ENCODE assay signal across 9 cellular contexts in the genomic region with DNA sequence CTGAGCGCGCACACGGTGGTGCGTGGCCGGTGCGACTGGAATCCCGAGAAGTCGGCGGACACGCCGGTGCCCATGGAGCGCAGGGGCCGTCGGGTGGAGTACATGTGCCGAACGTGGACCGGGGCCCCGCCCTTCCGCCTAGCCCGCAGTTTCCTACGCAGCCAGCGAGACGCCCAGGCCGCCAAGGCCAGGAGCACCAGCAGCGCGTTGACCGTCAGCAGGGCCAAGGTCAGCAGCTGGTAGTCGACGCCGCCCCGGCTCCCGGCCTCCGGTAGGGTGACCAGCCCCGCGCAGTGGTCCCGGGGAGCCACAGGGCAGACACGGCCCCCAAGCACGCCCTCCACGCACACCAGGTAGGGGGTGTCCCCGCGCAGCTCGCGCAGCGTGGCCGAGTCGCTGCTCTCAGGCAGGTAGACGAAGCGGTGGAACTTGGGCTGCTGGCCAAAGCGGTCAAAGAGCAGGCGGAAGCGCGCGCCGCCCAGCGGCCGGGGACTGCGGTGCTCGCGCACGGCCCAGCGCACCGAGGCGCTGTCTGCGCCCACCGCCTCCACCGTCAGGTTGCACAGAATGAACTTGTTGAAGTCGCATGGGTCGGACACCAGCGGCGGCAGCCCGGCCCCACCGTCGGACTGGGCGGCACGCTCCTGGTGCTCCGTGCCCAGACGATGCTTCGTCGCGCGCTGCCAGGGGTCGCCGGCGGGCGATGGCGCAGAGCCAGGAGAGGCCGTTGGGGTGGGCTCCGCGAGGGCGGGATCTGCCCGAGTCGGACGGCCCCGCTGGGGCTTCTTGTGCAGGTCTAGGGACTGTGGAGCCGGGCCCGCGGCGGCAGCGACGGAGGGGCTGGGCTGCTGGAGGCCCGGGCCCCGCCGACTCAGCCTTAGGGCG. TPM values are rescaled to one million over a fixed set of nuclear protein-coding genes. Genes with fewer than 3 reads are reported as not detected.
DNase-seq lines count a peak whose midpoint lies in the region; ATAC-seq and TF ChIP-seq lines count a peak whose summit lies in the region.
"Had no signal": no experiment of that assay in that cellular context is flagged by ENCODE, and none has a peak within 500 bp of the region (broad histone marks: within the 10 kb centered on the region; RNA-seq: fewer than 3 reads in every experiment).

No MANE protein-coding gene starts in this region.

- no peak overlapping the region for H2AFZ ChIP-seq in fibroblast of lung (ENCODE audit: low read length)

- H3K9me3 ChIP-seq in T-helper 17 cell (ENCODE audit: control insufficient read depth, low read length, poor library complexity, severe bottlenecking) = no peaks in the 10 kb centered on the region
- no peaks in the 10 kb centered on the region for H3K9me3 ChIP-seq in fibroblast of lung (ENCODE audit: control insufficient read depth, insufficient read depth, low read depth, low read length)
- H3K9me3 ChIP-seq in mucosa of stomach (ENCODE audit: control insufficient read depth, low read length) = no peaks in the 10 kb centered on the region

- no peak overlapping the region for H3K27ac ChIP-seq in HL-60 (replicated peaks)
- H3K27ac ChIP-seq in fibroblast of lung (ENCODE audit: insufficient read depth, low read length) = no peak overlapping the region

- H3K4me3 ChIP-seq in HL-60 (replicated peaks; ENCODE audit: insufficient read depth, low read length) (no peak overlapping the region), fibroblast of lung (replicated peaks in 1 of 4; ENCODE audit: control extremely low read depth in 1 of 4, insufficient read depth in 1 of 4, low read depth in 3 of 4, low read length in 4 of 4) (peak overlapping the region in 3 of 4 experiments; percentile 14 to 28 (median 16)), mucosa of stomach (ENCODE audit: low read length) (peak overlapping the region; percentile 44)

- H3K79me2 ChIP-seq in fibroblast of lung (ENCODE audit: control insufficient read depth, insufficient read depth, low read length) = no peaks in the 10 kb centered on the region

- H4K20me1 ChIP-seq in fibroblast of lung (ENCODE audit: control insufficient read depth, extremely low read depth, insufficient read depth, low read length) = peaks cover 2% of the 10 kb centered on the region

- H3K4me3 Mint-ChIP-seq in T-helper 17 cell = no peak overlapping the region

- ATAC-seq in T-helper 17 cell (peak; percentile 21), GM21515 (IDR thresholded peaks at IDR 0.05; ENCODE audit: unreplicated experiment) (no peak), GM21367 (IDR thresholded peaks at IDR 0.05; ENCODE audit: unreplicated experiment) (no peak)

- H3K27me3 ChIP-seq in HL-60 (ENCODE audit: insufficient read depth, poor library complexity, severe bottlenecking) = peaks cover 55% of the 10 kb centered on the region
- H3K27me3 ChIP-seq in fibroblast of lung (ENCODE audit: control insufficient read depth, insufficient read depth, low read length) = peaks cover 43% of the 10 kb centered on the region
- H3K27me3 ChIP-seq in mucosa of stomach (ENCODE audit: control insufficient read depth, insufficient read depth, low read length) = peaks cover 33% of the 10 kb centered on the region

- peak overlapping the region; percentile 68 for H3K4me2 ChIP-seq in fibroblast of lung (ENCODE audit: extremely low read depth, insufficient read depth, low read length)

- TF ChIP-seq CTCF in HL-60 (IDR thresholded peaks at IDR 0.05; ENCODE audit: insufficient read depth, low read length) = peak; percentile 12
- TF ChIP-seq CTCF in fibroblast of lung (conservative IDR thresholded peaks at IDR 0.05 in 1 of 2, IDR thresholded peaks at IDR 0.05 in 1 of 2; ENCODE audit: low read depth in 1 of 2, low read length in 2 of 2) = peak; percentile 39 to 49

- H3K36me3 ChIP-seq in fibroblast of lung (ENCODE audit: control insufficient read depth, insufficient read depth, low read length) (no peaks in the 10 kb centered on the region), mucosa of stomach (ENCODE audit: control insufficient read depth, insufficient read depth, low read length) (no peaks in the 10 kb centered on the region)

- peak; percentile 91 for DNase-seq in COLO668 (lab: John Stamatoyannopoulos, UW; ENCODE audit: unreplicated experiment)
- DNase-seq in HL-60 (ENCODE audit: low read depth in 1 of 2, low spot score in 1 of 2) = no peak
- DNase-seq in T-helper 17 cell = no peak
- DNase-seq in fibroblast of lung (ENCODE audit: low read depth in 2 of 2) = peak; percentile 27 to 42
- DNase-seq in ureter (ENCODE audit: low spot score) = peak; percentile 80

- peaks cover 5% of the 10 kb centered on the region for H3K4me1 Mint-ChIP-seq in T-helper 17 cell

- no peak overlapping the region for H3K27ac Mint-ChIP-seq in T-helper 17 cell
- H3K27ac Mint-ChIP-seq: IgD-negative memory B cell had no signal

- H3K36me3 Mint-ChIP-seq in T-helper 17 cell (ENCODE audit: low read depth) = peaks cover 4% of the 10 kb centered on the region
- H3K36me3 Mint-ChIP-seq: IgD-negative memory B cell had no signal

- H3K27me3 Mint-ChIP-seq in T-helper 17 cell = peaks cover 78% of the 10 kb centered on the region

- H3K4me1 ChIP-seq in fibroblast of lung (ENCODE audit: control insufficient read depth, extremely low read depth, insufficient read depth, low read length) (peaks cover 5% of the 10 kb centered on the region), mucosa of stomach (ENCODE audit: control insufficient read depth, insufficient read depth, low read length) (peaks cover 38% of the 10 kb centered on the region)

- no peak overlapping the region for H3K9ac ChIP-seq in fibroblast of lung (ENCODE audit: insufficient read depth, low read length)
- H3K9ac ChIP-seq in mucosa of stomach (ENCODE audit: low read length) = peak overlapping the region; percentile 58

RNA-seq across cellular contexts. Expression of a gene that starts 2.2 kb away (rescaled TPM):
- not detected for total RNA-seq in T-helper 17 cell
- 0.17 and 0.77 TPM in 2 replicates for total RNA-seq in fibroblast of lung
- polyA plus RNA-seq in fibroblast of lung = 0.10 and 0.14 TPM in 2 replicates
- polyA plus RNA-seq in fibroblast of lung (2012) = 0.15 and 0.23 TPM in 2 replicates
- polyA minus RNA-seq in fibroblast of lung (ENCODE audit: low replicate concordance) = 0.07 TPM in 1 of 2 replicates, not detected in the other
- total RNA-seq in ureter = 1.6 TPM
- polyA plus RNA-seq: IgD-negative memory B cell had no signal

Comparison
In these comparisons a context has a peak if more than half of its experiments do, and no peak if none do; other contexts are left out.
1. DNase-seq: peak in COLO668 (single experiment), fibroblast of lung (2 of 2) and ureter (single experiment); none in HL-60 (0 of 2) and T-helper 17 cell (0 of 3).